10 cellular contexts compared by ENCODE assay signal in the genomic region with DNA sequence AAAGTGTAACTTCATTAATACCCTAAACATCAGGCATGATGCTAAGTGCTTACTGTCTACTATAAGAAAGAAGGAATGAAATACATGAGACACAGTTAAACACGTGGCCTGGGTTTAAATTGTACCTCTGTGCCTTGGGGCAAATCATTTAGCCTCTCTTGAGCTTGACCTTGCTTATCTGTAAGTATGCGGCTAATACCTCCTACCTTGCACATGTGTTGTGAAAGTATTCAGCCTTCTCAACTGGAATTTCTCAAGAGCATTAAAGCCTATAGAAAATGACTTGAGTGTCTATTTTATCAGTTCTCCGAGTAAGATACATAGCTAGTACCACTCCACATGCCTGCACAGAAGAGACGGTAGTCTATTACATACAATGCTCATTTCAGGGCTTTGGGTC.
"Had no signal": no experiment of that assay in that cellular context is flagged by ENCODE, and none has a peak within 500 bp of the region (broad histone marks: within the 10 kb centered on the region; RNA-seq: fewer than 3 reads in every experiment).

No MANE protein-coding gene starts in this region.

- H2AFZ ChIP-seq: GM23248, GM23338 had no signal

- FAIRE-seq: H1 had no signal

- H3K4me2 ChIP-seq: GM23338 had no signal

- H3K4me3 ChIP-seq: GM23248, GM23338, HAP-1 had no signal

- ATAC-seq: GM23338, HCT116 had no signal

- DNase-seq: GM23248, GOT3, H7, H9, HCEC 1CT, HFFc6 had no signal

- H3K9me3 ChIP-seq: HAP-1 had no signal

- H3K27ac ChIP-seq: GM23248 had no signal

- H3K9ac ChIP-seq: GM23248 had no signal

- H3K4me1 ChIP-seq: HAP-1 had no signal
